In the genomic region with DNA sequence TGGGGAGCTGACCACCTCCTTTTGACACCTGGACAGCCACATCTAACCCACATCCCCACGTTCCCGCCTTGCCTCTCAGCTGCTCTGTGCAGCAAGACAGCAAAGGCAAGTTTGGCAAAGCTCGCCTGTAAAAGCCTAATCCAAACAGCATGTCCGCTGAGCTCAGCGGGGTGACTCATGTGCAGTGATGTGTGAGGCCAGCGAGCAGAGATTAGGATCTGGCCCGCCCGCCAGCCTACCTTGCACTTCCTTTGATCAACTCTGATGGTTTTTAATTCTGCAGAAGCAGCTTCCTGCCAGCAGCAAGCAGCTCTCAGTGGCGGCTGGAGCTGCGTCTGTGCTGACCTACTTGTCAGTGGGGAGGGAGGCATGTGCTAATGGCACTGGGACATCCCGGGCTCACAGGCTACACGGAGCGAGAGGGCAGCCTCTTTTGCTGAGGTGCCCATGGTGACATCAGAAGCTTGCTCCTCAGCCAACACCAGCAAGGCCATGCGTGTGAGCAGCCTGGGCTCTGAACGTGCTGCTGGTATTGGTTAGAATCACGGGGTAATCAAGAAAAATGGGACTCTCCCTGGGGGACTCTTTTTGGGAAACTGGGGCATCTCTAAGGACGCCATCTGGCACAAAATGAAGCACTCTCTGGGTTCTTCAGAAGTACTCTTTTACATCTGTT, we compare ENCODE assay signal across 8 cellular contexts. TPM values are rescaled to one million over a fixed set of nuclear protein-coding genes. Genes with fewer than 3 reads are reported as not detected.
DNase-seq lines count a peak whose midpoint lies in the region; ATAC-seq and TF ChIP-seq lines count a peak whose summit lies in the region.

No MANE protein-coding gene starts in this region.

- peak overlapping the region; percentile 27 to 55 (median 31) for H3K4me3 Mint-ChIP-seq in nephron

- H3K4me2 ChIP-seq in PC-9 = peak overlapping the region; percentile 75

- TF ChIP-seq CTCF in PC-9 (conservative IDR thresholded peaks at IDR 0.05) = no peak
- TF ChIP-seq CTCF in esophagus squamous epithelium (IDR thresholded peaks at IDR 0.05) = no peak
- TF ChIP-seq CTCF in nephron (IDR thresholded peaks at IDR 0.05; ENCODE audit: unreplicated experiment in 3 of 3) = no peak

- CTCF ChIA-PET in PC-9 (lab: Charles Lee) = interaction anchor here (1.6 kb wide), 1 partner anchor 28 kb away, joined by 4 read pairs; no protein-coding TSS in a partner anchor

- no peaks in the 10 kb centered on the region for H3K9me2 ChIP-seq in PC-9 (ENCODE audit: insufficient read depth)

- peak in 2 of 4 donors; percentile 23 to 70 for TF ChIP-seq POLR2A in esophagus squamous epithelium (IDR thresholded peaks at IDR 0.05)

- no TSS peak for BruUV-seq in PC-9 (replicated peaks; lab: Mats Ljungman, UMichigan)

- H3K4me1 Mint-ChIP-seq in nephron = peaks cover 88% of the 10 kb centered on the region

- H3K79me2 ChIP-seq in PC-9 (ENCODE audit: low read depth) = no peaks in the 10 kb centered on the region

- peak overlapping the region; percentile 31; the same call in 1 of the 2 replicates for H2AFZ ChIP-seq in PC-9

- H3K27ac ChIP-seq in PC-9 (peak overlapping the region; percentile 69), esophagus squamous epithelium (peak overlapping the region; percentile 63 to 91 (median 82))

- WGBS in esophagus squamous epithelium, 2 donors = 4 to 10% methylated on average over 10 to 12 of the region's 17 CpGs

- no peaks in the 10 kb centered on the region for H3K27me3 ChIP-seq in PC-9 (ENCODE audit: insufficient read depth, low read depth)
- H3K27me3 ChIP-seq in esophagus squamous epithelium = no peaks in the 10 kb centered on the region

- POLR2A ChIA-PET in PC-9 (lab: Charles Lee; ENCODE audit: unreplicated experiment) = interaction anchor here (0.5 to 1.3 kb wide), 10 partner anchors 9 to 845 kb away, joined by 3 to 11 read pairs (median 4); no protein-coding TSS in a partner anchor

- H3K36me3 Mint-ChIP-seq in nephron (ENCODE audit: low read depth) = no peaks in the 10 kb centered on the region

- H3K9me3 Mint-ChIP-seq in nephron = no peaks in the 10 kb centered on the region

- H3K4me1 ChIP-seq in PC-9 (replicated peaks; ENCODE audit: insufficient read depth) (peaks cover 74% of the 10 kb centered on the region), esophagus squamous epithelium (peaks cover 22 to 68% (median 52%) of the 10 kb centered on the region in 3 donors)

- H3K4me3 ChIP-seq in PC-9 (peak overlapping the region; percentile 24; the same call in 1 of the 2 replicates), esophagus squamous epithelium (peak overlapping the region in 3 of 4 donors; percentile 10 to 55 (median 19))

- ATAC-seq in GM21360 (IDR thresholded peaks at IDR 0.05; ENCODE audit: unreplicated experiment) = peak; percentile 76

- intact Hi-C loops in PC-9 (cut with micrococcal nuclease; ENCODE audit: unreplicated experiment) (loop anchor here (1.0 to 5.0 kb wide), 3 partner anchors 15 to 34 kb away; a partner anchor contains a TSS), esophagus squamous epithelium (cut with DNase I) (no loop called here)

- DNase-seq in COLO668 (lab: John Stamatoyannopoulos, UW; ENCODE audit: unreplicated experiment) (peak; percentile 84), HS-27A (ENCODE audit: low read depth) (peak; percentile 96), PC-9 (peak; percentile 92 to 98), esophagus squamous epithelium (lab: John Stamatoyannopoulos, UW) (peak; percentile 62)
- DNase-seq in activated T-cell treated with anti-CD3 and anti-CD28 coated beads, Interleukin-2, amount 50 U/mL, for 48 hours = peak; percentile 86 to 90
- peak; percentile 70 to 83 (median 78) for DNase-seq in stimulated activated naive CD4-positive, alpha-beta T cell (lab: John Stamatoyannopoulos, UW)

- H3K36me3 ChIP-seq in PC-9 (ENCODE audit: low read depth) = no peaks in the 10 kb centered on the region
- no peaks in the 10 kb centered on the region for H3K36me3 ChIP-seq in esophagus squamous epithelium

- peak overlapping the region; percentile 85 to 95 (median 93) for H3K27ac Mint-ChIP-seq in nephron

- H4K20me1 ChIP-seq in PC-9 (ENCODE audit: insufficient read depth) = no peaks in the 10 kb centered on the region

- H3K27me3 Mint-ChIP-seq in nephron (ENCODE audit: low read depth) = no peaks in the 10 kb centered on the region

- H3F3A ChIP-seq in PC-9 (ENCODE audit: insufficient read depth, low read depth) = peaks cover 63% of the 10 kb centered on the region

- H3K9me3 ChIP-seq in PC-9 (ENCODE audit: insufficient read depth, low read depth) (no peaks in the 10 kb centered on the region), esophagus squamous epithelium (no peaks in the 10 kb centered on the region)

RNA-seq across cellular contexts. Expression of a gene that starts 36.0 kb away (rescaled TPM):
- total RNA-seq in PC-9 (2021) = 52.0 and 64.1 TPM in 2 replicates
- total RNA-seq in esophagus squamous epithelium = 10 to 100 TPM; 11.6 to 29.8 (median 22.4) TPM

Comparison
In these comparisons a context has a peak if more than half of its experiments do, and no peak if none do; other contexts are left out.
1. Peak in every context shown above with its lines: DNase-seq, ATAC-seq, H3K4me3 ChIP-seq and H3K27ac ChIP-seq.